Comparison of ENCODE assay signal across 11 cellular contexts in genomic region chr22:37167981-37168647, GRCh38. TPM values are rescaled to one million over a fixed set of nuclear protein-coding genes. Genes with fewer than 3 reads are reported as not detected.
DNase-seq lines count a peak whose midpoint lies in the region; ATAC-seq and TF ChIP-seq lines count a peak whose summit lies in the region.
"Had no signal": no experiment of that assay in that cellular context is flagged by ENCODE, and none has a peak within 500 bp of the region (broad histone marks: within the 10 kb centered on the region; RNA-seq: fewer than 3 reads in every experiment).

No MANE protein-coding gene starts in this region.

- H3K4me3 ChIP-seq in heart right ventricle = no peak overlapping the region
- H3K4me3 ChIP-seq in vagina = no peak overlapping the region
- H3K4me3 ChIP-seq in breast epithelium = no peak overlapping the region
- H3K4me3 ChIP-seq: ovary had no signal

- no peaks in the 10 kb centered on the region for H3K36me3 ChIP-seq in heart right ventricle
- H3K36me3 ChIP-seq in vagina = no peaks in the 10 kb centered on the region
- H3K36me3 ChIP-seq in breast epithelium = no peaks in the 10 kb centered on the region
- H3K36me3 ChIP-seq: ovary had no signal

- H3K4me3 Mint-ChIP-seq in activated T-cell treated with anti-CD3 and anti-CD28 coated beads, Interleukin-2, amount 50 U/mL, for 72 hours = peak overlapping the region; percentile 77

- WGBS in heart right ventricle, 2 donors = 60 to 66% methylated on average over 8 of the region's 8 CpGs

- peaks cover 68% of the 10 kb centered on the region for H3K4me1 Mint-ChIP-seq in activated T-cell treated with anti-CD3 and anti-CD28 coated beads, Interleukin-2, amount 50 U/mL, for 72 hours (ENCODE audit: low read depth)

- H3K4me1 ChIP-seq in heart right ventricle (peaks cover 2 to 36% (median 20%) of the 10 kb centered on the region in 9 donors), vagina (peaks cover 14% of the 10 kb centered on the region), breast epithelium (no peaks in the 10 kb centered on the region)

- H3K27ac ChIP-seq in heart right ventricle (peak overlapping the region in 4 of 10 donors; percentile 12 to 72 (median 53)), vagina (peak overlapping the region; percentile 58), breast epithelium (peak overlapping the region in 1 of 2 donors; percentile 73)
- H3K27ac ChIP-seq: ovary had no signal

- no peaks in the 10 kb centered on the region for H3K9me3 Mint-ChIP-seq in activated T-cell treated with anti-CD3 and anti-CD28 coated beads, Interleukin-2, amount 50 U/mL, for 72 hours

- no peaks in the 10 kb centered on the region for H3K27me3 Mint-ChIP-seq in activated T-cell treated with anti-CD3 and anti-CD28 coated beads, Interleukin-2, amount 50 U/mL, for 72 hours (ENCODE audit: low read depth)

- H3K9me3 ChIP-seq in heart right ventricle (no peaks in the 10 kb centered on the region), vagina (no peaks in the 10 kb centered on the region), breast epithelium (no peaks in the 10 kb centered on the region)
- H3K9me3 ChIP-seq: ovary had no signal

- TF ChIP-seq CTCF in heart right ventricle (IDR thresholded peaks at IDR 0.05) (no peak), vagina (IDR thresholded peaks at IDR 0.05) (no peak), breast epithelium (IDR thresholded peaks at IDR 0.05) (no peak)

- intact Hi-C loops in cardiac septum (cut with DNase I) = loop anchor here (2.0 to 10.0 kb wide), 3 partner anchors 91 to 393 kb away; partner anchors contain the start of gene IFT27
- intact Hi-C loops in heart right ventricle (cut with DNase I) = loop anchor here in 5 of 10 donors (2.0 kb wide), 3 partner anchors 29 to 93 kb away; no protein-coding TSS in a partner anchor
- intact Hi-C loops in vagina (cut with DNase I) = loop anchor here (2.0 kb wide), 1 partner anchor 31 kb away; no protein-coding TSS in a partner anchor
- intact Hi-C loops in breast epithelium (cut with DNase I; ENCODE audit: low total_unique reads) = no loop called here

- TF ChIP-seq POLR2A in vagina (IDR thresholded peaks at IDR 0.05) (no peak), breast epithelium (IDR thresholded peaks at IDR 0.05) (no peak)

- DNase-seq in cardiac septum (ENCODE audit: low spot score) (peak; percentile 44), heart right ventricle (no peak), mesenteric fat pad (ENCODE audit: low spot score) (peak; percentile 37), vagina (ENCODE audit: extremely low spot score in 2 of 2) (no peak), NCI-H345 (lab: John Stamatoyannopoulos, UW) (no peak), breast epithelium (ENCODE audit: low spot score in 2 of 2) (no peak)
- DNase-seq in activated T-cell treated with anti-CD3 and anti-CD28 coated beads, Interleukin-2, amount 50 U/mL, for 72 hours = no peak
- DNase-seq: AML-193 had no signal

- peak overlapping the region; percentile 7 for H3K27ac Mint-ChIP-seq in activated T-cell treated with anti-CD3 and anti-CD28 coated beads, Interleukin-2, amount 50 U/mL, for 72 hours

- H3K36me3 Mint-ChIP-seq in activated T-cell treated with anti-CD3 and anti-CD28 coated beads, Interleukin-2, amount 50 U/mL, for 72 hours (ENCODE audit: insufficient read depth in 2 of 2) = peaks cover 0 to 1% of the 10 kb centered on the region in 2 donors

- ATAC-seq in heart right ventricle (no peak), GM21367 (IDR thresholded peaks at IDR 0.05; ENCODE audit: unreplicated experiment) (no peak)
- ATAC-seq in activated T-cell treated with anti-CD3 and anti-CD28 coated beads, Interleukin-2, amount 50 U/mL, for 72 hours (replicated peaks in 1 of 2) = no peak

- H3K27me3 ChIP-seq in heart right ventricle = peaks cover 0 to 4% (median 0%) of the 10 kb centered on the region in 7 donors
- H3K27me3 ChIP-seq in vagina = no peaks in the 10 kb centered on the region
- no peaks in the 10 kb centered on the region for H3K27me3 ChIP-seq in breast epithelium
- H3K27me3 ChIP-seq: ovary had no signal

RNA-seq across cellular contexts. Expression of gene IL2RB, which starts 18.4 kb away (rescaled TPM):
- total RNA-seq in cardiac septum = 0.51 TPM
- total RNA-seq in heart right ventricle = 10 to 100 TPM in 1 of 10 donors, 1 to 10 TPM in 3, under 1 TPM in 6; 0.19 to 10.3 (median 0.75) TPM
- polyA plus RNA-seq in heart right ventricle = under 1 TPM; 0.16 to 0.22 TPM
- total RNA-seq in activated T-cell treated with anti-CD3 and anti-CD28 coated beads, Interleukin-2, amount 50 U/mL, for 72 hours = 100 to 1,000 TPM; 313 to 440 TPM
- 1.7 TPM for total RNA-seq in mesenteric fat pad
- total RNA-seq in vagina = 3.7 TPM
- 1 to 10 TPM in 1 of 3 donors, under 1 TPM in 2; 0.15 to 1.3 (median 0.98) TPM for total RNA-seq in breast epithelium
- total RNA-seq: bronchial epithelial cell had no signal

RNA-seq across cellular contexts. Expression of gene C1QTNF6, which starts 19.9 kb away (rescaled TPM):
- total RNA-seq in cardiac septum = 2.8 TPM
- total RNA-seq in heart right ventricle = 1 to 10 TPM in 8 of 10 donors, under 1 TPM in 2; 0.51 to 6.4 (median 1.4) TPM
- 1 to 10 TPM; 2.9 to 4.1 TPM for polyA plus RNA-seq in heart right ventricle
- total RNA-seq in activated T-cell treated with anti-CD3 and anti-CD28 coated beads, Interleukin-2, amount 50 U/mL, for 72 hours = 10 to 100 TPM; 22.7 to 30.0 TPM
- 1.3 TPM for total RNA-seq in mesenteric fat pad
- 4.9 TPM for total RNA-seq in vagina
- 1 to 10 TPM; 2.2 to 3.6 (median 3.5) TPM for total RNA-seq in breast epithelium

RNA-seq across cellular contexts. Expression of gene SSTR3, which starts 44.2 kb away (rescaled TPM):
- total RNA-seq in cardiac septum (not detected), heart right ventricle (not detected), mesenteric fat pad (not detected), vagina (not detected), breast epithelium (not detected)
- polyA plus RNA-seq in heart right ventricle = not detected
- total RNA-seq in activated T-cell treated with anti-CD3 and anti-CD28 coated beads, Interleukin-2, amount 50 U/mL, for 72 hours = 10 to 100 TPM in 1 of 2 donors, 1 to 10 TPM in 1; 10.0 to 14.6 TPM
- total RNA-seq: bronchial epithelial cell had no signal

RNA-seq across cellular contexts. Expression of gene TMPRSS6, which starts 58.6 kb away (rescaled TPM):
- not detected for total RNA-seq in cardiac septum
- not detected for total RNA-seq in heart right ventricle
- polyA plus RNA-seq in heart right ventricle = not detected
- 10 to 100 TPM; 26.8 to 59.4 TPM for total RNA-seq in activated T-cell treated with anti-CD3 and anti-CD28 coated beads, Interleukin-2, amount 50 U/mL, for 72 hours
- total RNA-seq in mesenteric fat pad = not detected
- not detected for total RNA-seq in vagina
- under 1 TPM in 1 of 3 donors, not detected in 2; 0.88 TPM for total RNA-seq in breast epithelium
- total RNA-seq: bronchial epithelial cell had no signal

Comparison
In these comparisons a context has a peak if more than half of its experiments do, and no peak if none do; other contexts are left out.
1. DNase-seq: peak in cardiac septum (single experiment) and mesenteric fat pad (single experiment); none in heart right ventricle (0 of 2), activated T-cell treated with anti-CD3 and anti-CD28 coated beads, Interleukin-2, amount 50 U/mL, for 72 hours (0 of 2), vagina (0 of 2), NCI-H345 (single experiment) and breast epithelium (0 of 2).
2. RNA of gene IL2RB, which starts 18.4 kb away (total RNA-seq): 313 to 440 TPM in activated T-cell treated with anti-CD3 and anti-CD28 coated beads, Interleukin-2, amount 50 U/mL, for 72 hours; 3.7 TPM in vagina (single experiment), 1.7 TPM in mesenteric fat pad (single experiment), 0.15 to 1.3 TPM in breast epithelium, 0.19 to 10.3 TPM in heart right ventricle and 0.51 TPM in cardiac septum (single experiment); every median in the first group is over 10 times any median in the second.
3. RNA of gene SSTR3, which starts 44.2 kb away (total RNA-seq): 10.0 to 14.6 TPM in activated T-cell treated with anti-CD3 and anti-CD28 coated beads, Interleukin-2, amount 50 U/mL, for 72 hours; not detected in cardiac septum (single experiment), not detected in heart right ventricle, not detected in mesenteric fat pad (single experiment), not detected in vagina (single experiment) and not detected in breast epithelium; every median in the first group is over 10 times any median in the second.